Comparison of ENCODE assay signal across 8 cellular contexts in genomic region chr11:122852071-122852831, GRCh38. TPM values are rescaled to one million over a fixed set of nuclear protein-coding genes. Genes with fewer than 3 reads are reported as not detected.
DNase-seq lines count a peak whose midpoint lies in the region; ATAC-seq lines count a peak whose summit lies in the region.

No MANE protein-coding gene starts in this region.

- peak overlapping the region; percentile 68 for H2AFZ ChIP-seq in GM23248

- peak; percentile 6 for ATAC-seq in effector memory CD8-positive, alpha-beta T cell (replicated peaks)
- ATAC-seq in HG02571 (IDR thresholded peaks at IDR 0.05; ENCODE audit: unreplicated experiment): no peak

- H3F3A ChIP-seq in GM23248 (ENCODE audit: insufficient read depth): peaks cover 19% of the 10 kb centered on the region

- in situ Hi-C loops in GM23248 (cut with MboI): loop anchor here (5.0 kb wide), 1 partner anchor 220 kb away; no protein-coding TSS in a partner anchor

- WGBS in GM23248 (ENCODE audit: low coverage in 1 of 2, low lambda C conversion rate in 2 of 2, missing lambda C conversion rate in 2 of 2), 2 experiments: 59 to 62% methylated on average over 10 of the region's 10 CpGs

- peak overlapping the region; percentile 62 to 69 for H3K4me3 Mint-ChIP-seq in effector memory CD8-positive, alpha-beta T cell

- no peak overlapping the region for H3K4me2 ChIP-seq in GM23248 (ENCODE audit: unreplicated experiment)

- H3K27me3 Mint-ChIP-seq in effector memory CD8-positive, alpha-beta T cell: no peaks in the 10 kb centered on the region

- H4K20me1 ChIP-seq in GM23248 (ENCODE audit: insufficient read depth): no peaks in the 10 kb centered on the region

- no peaks in the 10 kb centered on the region for H3K9me3 Mint-ChIP-seq in effector memory CD8-positive, alpha-beta T cell

- H3K9me3 ChIP-seq in GM23248 (ENCODE audit: low read depth): no peaks in the 10 kb centered on the region

- H3K27ac Mint-ChIP-seq in effector memory CD8-positive, alpha-beta T cell: peak overlapping the region; percentile 81 to 98

- H3K27ac ChIP-seq in GM23248: peak overlapping the region; percentile 28

- no peak overlapping the region for H3K9ac ChIP-seq in GM23248

- H3K4me3 ChIP-seq in GM23248: no peak overlapping the region

- H3K9me2 ChIP-seq in GM23248 (ENCODE audit: insufficient read depth): no peaks in the 10 kb centered on the region

- H3K4me1 ChIP-seq in GM23248 (ENCODE audit: insufficient read depth): peaks cover 30% of the 10 kb centered on the region

- H3K4me1 Mint-ChIP-seq in effector memory CD8-positive, alpha-beta T cell (ENCODE audit: low read depth in 2 of 2): peaks cover 50 to 68% of the 10 kb centered on the region in 2 donors

- no peaks in the 10 kb centered on the region for H3K27me3 ChIP-seq in GM23248 (replicated peaks; ENCODE audit: insufficient read depth)

- H3K79me2 ChIP-seq in GM23248 (ENCODE audit: insufficient read depth): no peaks in the 10 kb centered on the region

- peaks cover 52% of the 10 kb centered on the region for H3K36me3 Mint-ChIP-seq in effector memory CD8-positive, alpha-beta T cell (ENCODE audit: insufficient read depth)

- DNase-seq in GM23248 (peak; percentile 77), NCI-H128 (lab: John Stamatoyannopoulos, UW; ENCODE audit: unreplicated experiment) (no peak), COR-L47 (lab: John Stamatoyannopoulos, UW) (no peak), AG08396 (ENCODE audit: low spot score) (no peak)
- DNase-seq in activated CD4-positive, alpha-beta T cell treated with anti-CD3 and anti-CD28 coated beads, Interleukin-2, amount 50 U/mL, for 4 hours: peak; percentile 26 to 28
- no peak for DNase-seq in effector memory CD8-positive, alpha-beta T cell
- peak; percentile 46 for DNase-seq in stimulated activated CD4-positive, alpha-beta T cell treated with anti-CD3 and anti-CD28 coated beads, Interleukin-15, amount 100 ng/mL, for 24 hours

- H3K36me3 ChIP-seq in GM23248 (ENCODE audit: low read depth): no peaks in the 10 kb centered on the region

RNA-seq across cellular contexts. Expression of gene CRTAM, which starts 14.0 kb away (rescaled TPM):
- total RNA-seq in GM23248 (2014; rRNA removed; shearing (Covaris generic)): not detected in 2 replicates
- not detected in 2 replicates for polyA plus RNA-seq in GM23248 (2016; fragmentation: Nextera tagmentation; extraction: Ambion mirVana)

RNA-seq across cellular contexts. Expression of gene JHY, which starts 30.3 kb away (rescaled TPM):
- 5.1 and 7.3 TPM in 2 replicates for total RNA-seq in GM23248 (2014; rRNA removed; shearing (Covaris generic))
- 5.3 and 6.7 TPM in 2 replicates for polyA plus RNA-seq in GM23248 (2016; fragmentation: Nextera tagmentation; extraction: Ambion mirVana)

Comparison
In these comparisons a context has a peak if more than half of its experiments do, and no peak if none do; other contexts are left out.
1. DNase-seq: peak in GM23248 (single experiment), activated CD4-positive, alpha-beta T cell treated with anti-CD3 and anti-CD28 coated beads, Interleukin-2, amount 50 U/mL, for 4 hours (2 of 2) and stimulated activated CD4-positive, alpha-beta T cell treated with anti-CD3 and anti-CD28 coated beads, Interleukin-15, amount 100 ng/mL, for 24 hours (single experiment); none in effector memory CD8-positive, alpha-beta T cell (0 of 3), NCI-H128 (single experiment), COR-L47 (single experiment) and AG08396 (single experiment).